In the genomic region with DNA sequence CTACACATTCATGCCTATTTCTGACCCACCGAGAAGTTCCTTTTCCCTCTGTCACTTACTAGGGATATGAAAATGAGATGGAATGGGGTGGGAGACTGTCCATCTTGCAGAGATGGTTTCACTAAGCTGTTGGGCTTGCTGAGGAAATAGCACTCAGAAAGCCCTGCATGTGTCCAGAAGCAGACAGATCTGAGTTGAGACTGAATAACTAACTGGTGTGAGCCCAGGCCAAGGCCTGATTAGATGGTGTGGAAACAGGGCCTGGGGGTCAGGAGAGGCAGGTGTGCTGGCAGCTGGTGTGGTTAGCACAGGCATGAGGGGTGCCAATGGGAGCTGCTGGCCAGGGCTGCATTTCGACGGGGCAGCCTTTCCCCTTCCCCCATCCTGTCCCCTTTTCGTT, we compare ENCODE assay signal across 24 cellular contexts.
"Had no signal": no experiment of that assay in that cellular context is flagged by ENCODE, and none has a peak within 500 bp of the region (broad histone marks: within the 10 kb centered on the region; RNA-seq: fewer than 3 reads in every experiment).

No MANE protein-coding gene starts in this region.

- DNase-seq: effector memory CD4-positive, alpha-beta T cell; esophagus squamous epithelium; foreskin melanocyte; glutamatergic neuron; hypothalamus; immature natural killer cell; left ventricle myocardium superior; lower lobe of right lung; naive B cell; right lobe of liver; stimulated activated CD4-positive, alpha-beta T cell treated with anti-CD3 and anti-CD28 coated beads, Interleukin-12 subunit alpha, Interleukin-12 subunit beta, amount 100 ng/mL, for 4 hours; stimulated activated CD4-positive, alpha-beta T cell treated with anti-CD3 and anti-CD28 coated beads, Interleukin-1b, Interleukin-23, amount 100 ng/mL, for 48 hours; stimulated activated CD4-positive, alpha-beta T cell treated with anti-CD3 and anti-CD28 coated beads, Interleukin-4, amount 100 ng/mL, for 1 hour; stimulated activated CD8-positive, alpha-beta memory T cell treated with anti-CD3 and anti-CD28 coated beads, Interleukin-4, amount 100 ng/mL, for 48 hours; stimulated activated naive CD4-positive, alpha-beta T cell; stimulated activated naive CD8-positive, alpha-beta T cell treated with anti-CD3 and anti-CD28 coated beads, Interleukin-15, amount 100 ng/mL, for 72 hours; thyroid gland; trophoblast cell had no signal

- H3K4me3 ChIP-seq: esophagus squamous epithelium, lower lobe of right lung, right lobe of liver, smooth muscle cell, thyroid gland had no signal

- H3K79me2 ChIP-seq: parathyroid adenoma had no signal

- H3K4me2 ChIP-seq: smooth muscle cell had no signal

- H3K9me3 ChIP-seq: esophagus squamous epithelium, lower lobe of right lung, neutrophil, right lobe of liver, thyroid gland had no signal

- H2AFZ ChIP-seq: parathyroid adenoma had no signal

- H3K36me3 ChIP-seq: esophagus squamous epithelium, lower lobe of right lung, neutrophil, right lobe of liver, thyroid gland had no signal

- H3K27me3 ChIP-seq: esophagus squamous epithelium, neutrophil, right lobe of liver, thyroid gland had no signal

- H3K27ac ChIP-seq: esophagus squamous epithelium, lower lobe of right lung, neutrophil, parathyroid adenoma, right lobe of liver, thyroid gland had no signal

- FAIRE-seq: colon, endothelial cell of umbilical vein, keratinocyte had no signal

- H3K9ac ChIP-seq: parathyroid adenoma had no signal

- H3K4me1 ChIP-seq: esophagus squamous epithelium, lower lobe of right lung, parathyroid adenoma, thyroid gland had no signal
